In genomic region chr10:67043041-67043440, GRCh38 we compare ENCODE assay signal across 34 cellular contexts.
"Had no signal": no experiment of that assay in that cellular context is flagged by ENCODE, and none has a peak within 500 bp of the region (broad histone marks: within the 10 kb centered on the region; RNA-seq: fewer than 3 reads in every experiment).

No MANE protein-coding gene starts in this region.

- H3K27ac ChIP-seq: ascending aorta, VCaP had no signal

- H3K36me3 ChIP-seq: ascending aorta had no signal

- DNase-seq: activated B cell treated with CpG ODN at 0.5 μM for 24 hours; activated CD4-positive, alpha-beta memory T cell treated with anti-CD3 and anti-CD28 coated beads for 36 hours; activated CD4-positive, alpha-beta T cell treated with anti-CD3 and anti-CD28 coated beads for 4 hours; activated CD4-positive, alpha-beta T cell treated with anti-CD3 and anti-CD28 coated beads, Interleukin-2, amount 10 ng/mL, durations not matched to agents 24 days and 14 days; activated CD4-positive, alpha-beta T cell treated with anti-CD3 and anti-CD28 coated beads, Interleukin-2, amount 50 U/mL, for 1 hour; activated CD4-positive, alpha-beta T cell treated with anti-CD3 and anti-CD28 coated beads, Interleukin-2, amount 50 U/mL, for 4 hours; activated CD4-positive, CD25-positive, alpha-beta regulatory T cell treated with anti-CD3 and anti-CD28 coated beads, Interleukin-2, amount 50 U/mL, for 72 hours; activated CD8-positive, alpha-beta memory T cell treated with anti-CD3 and anti-CD28 coated beads for 24 hours; activated CD8-positive, alpha-beta memory T cell treated with anti-CD3 and anti-CD28 coated beads, Interleukin-2, amount 10 ng/mL, durations not matched to agents 7 days and 5 days; activated CD8-positive, alpha-beta memory T cell treated with anti-CD3 and anti-CD28 coated beads, Interleukin-2, amount 50 U/mL, for 48 hours; activated CD8-positive, alpha-beta T cell treated with anti-CD3 and anti-CD28 coated beads for 36 hours; activated effector memory CD4-positive, alpha-beta T cell treated with Interleukin-2 at 50 U/mL for 16 hours; activated gamma-delta T cell; activated naive CD4-positive, alpha-beta T cell treated with anti-CD3 and anti-CD28 coated beads, Interleukin-2, amount 10 ng/mL, durations not matched to agents 7 days and 5 days; activated naive CD4-positive, alpha-beta T cell treated with Interleukin-2 at 50 U/mL for 16 hours; activated naive CD8-positive, alpha-beta T cell treated with anti-CD3 and anti-CD28 coated beads, Interleukin-2, amount 10 ng/mL, durations not matched to agents 7 days and 5 days; activated naive CD8-positive, alpha-beta T cell treated with anti-CD3 and anti-CD28 coated beads, Interleukin-2, amount 50 U/mL, for 24 hours; activated T-cell treated with anti-CD3 and anti-CD28 coated beads, Interleukin-2, amount 50 U/mL, for 24 hours; activated T-cell treated with anti-CD3 and anti-CD28 coated beads, Interleukin-2, amount 50 U/mL, for 48 hours; amygdala; caudate nucleus; cerebellar nuclear complex; T-helper 1 cell; T-helper 2 cell; T-helper 9 cell had no signal

- H3K4me3 Mint-ChIP-seq: activated B cell treated with CpG ODN at 0.5 μM for 24 hours; activated CD4-positive, alpha-beta memory T cell treated with anti-CD3 and anti-CD28 coated beads for 36 hours; activated CD4-positive, alpha-beta T cell treated with anti-CD3 and anti-CD28 coated beads, Interleukin-2, amount 10 ng/mL, durations not matched to agents 24 days and 14 days; activated CD8-positive, alpha-beta memory T cell treated with anti-CD3 and anti-CD28 coated beads, Interleukin-2, amount 10 ng/mL, durations not matched to agents 7 days and 5 days; activated CD8-positive, alpha-beta T cell treated with anti-CD3 and anti-CD28 coated beads for 36 hours; activated naive CD4-positive, alpha-beta T cell treated with anti-CD3 and anti-CD28 coated beads, Interleukin-2, amount 10 ng/mL, durations not matched to agents 7 days and 5 days; activated naive CD4-positive, alpha-beta T cell treated with anti-CD3 and anti-CD28 coated beads, Interleukin-2, amount 50 U/mL, for 24 hours; activated naive CD8-positive, alpha-beta T cell; activated naive CD8-positive, alpha-beta T cell treated with anti-CD3 and anti-CD28 coated beads, Interleukin-2, amount 10 ng/mL, durations not matched to agents 7 days and 5 days; activated naive CD8-positive, alpha-beta T cell treated with anti-CD3 and anti-CD28 coated beads, Interleukin-2, amount 50 U/mL, for 24 hours; activated T-cell treated with anti-CD3 and anti-CD28 coated beads, Interleukin-2, amount 50 U/mL, for 24 hours; brain; central memory CD8-positive, alpha-beta T cell; T-helper 1 cell treated with Interleukin-12 subunit alpha and Interleukin-12 subunit beta and Interleukin-4 antibody, amounts not matched to agents 30 μg/mL and 1 μg/mL, for 36 hours; T-helper 2 cell treated with Interferon-gamma antibody and Interleukin-4, amounts not matched to agents 5 μg/mL and 100 μg/mL, for 36 hours had no signal

- H3K4me1 Mint-ChIP-seq: activated B cell treated with CpG ODN at 0.5 μM for 24 hours; activated CD4-positive, alpha-beta T cell treated with anti-CD3 and anti-CD28 coated beads, Interleukin-2, amount 10 ng/mL, durations not matched to agents 24 days and 14 days; activated CD8-positive, alpha-beta memory T cell treated with anti-CD3 and anti-CD28 coated beads, Interleukin-2, amount 10 ng/mL, durations not matched to agents 7 days and 5 days; activated naive CD4-positive, alpha-beta T cell treated with anti-CD3 and anti-CD28 coated beads, Interleukin-2, amount 10 ng/mL, durations not matched to agents 7 days and 5 days; activated naive CD4-positive, alpha-beta T cell treated with anti-CD3 and anti-CD28 coated beads, Interleukin-2, amount 50 U/mL, for 24 hours; activated naive CD8-positive, alpha-beta T cell treated with anti-CD3 and anti-CD28 coated beads, Interleukin-2, amount 10 ng/mL, durations not matched to agents 7 days and 5 days; activated naive CD8-positive, alpha-beta T cell treated with anti-CD3 and anti-CD28 coated beads, Interleukin-2, amount 50 U/mL, for 24 hours; central memory CD8-positive, alpha-beta T cell had no signal

- ATAC-seq: activated CD8-positive, alpha-beta memory T cell treated with anti-CD3 and anti-CD28 coated beads, Interleukin-2, amount 10 ng/mL, durations not matched to agents 7 days and 5 days; activated CD8-positive, alpha-beta T cell treated with anti-CD3 and anti-CD28 coated beads for 36 hours; activated naive CD8-positive, alpha-beta T cell treated with anti-CD3 and anti-CD28 coated beads, Interleukin-2, amount 50 U/mL, for 24 hours had no signal

- H3K27me3 Mint-ChIP-seq: activated B cell treated with CpG ODN at 0.5 μM for 24 hours; activated CD4-positive, alpha-beta memory T cell treated with anti-CD3 and anti-CD28 coated beads for 36 hours; activated CD4-positive, alpha-beta T cell treated with anti-CD3 and anti-CD28 coated beads, Interleukin-2, amount 10 ng/mL, durations not matched to agents 24 days and 14 days; activated CD8-positive, alpha-beta memory T cell treated with anti-CD3 and anti-CD28 coated beads, Interleukin-2, amount 10 ng/mL, durations not matched to agents 7 days and 5 days; activated CD8-positive, alpha-beta T cell treated with anti-CD3 and anti-CD28 coated beads for 36 hours; activated naive CD4-positive, alpha-beta T cell treated with anti-CD3 and anti-CD28 coated beads, Interleukin-2, amount 10 ng/mL, durations not matched to agents 7 days and 5 days; activated naive CD4-positive, alpha-beta T cell treated with anti-CD3 and anti-CD28 coated beads, Interleukin-2, amount 50 U/mL, for 24 hours; activated naive CD8-positive, alpha-beta T cell; activated naive CD8-positive, alpha-beta T cell treated with anti-CD3 and anti-CD28 coated beads, Interleukin-2, amount 10 ng/mL, durations not matched to agents 7 days and 5 days; activated naive CD8-positive, alpha-beta T cell treated with anti-CD3 and anti-CD28 coated beads, Interleukin-2, amount 50 U/mL, for 24 hours; activated T-cell treated with anti-CD3 and anti-CD28 coated beads, Interleukin-2, amount 50 U/mL, for 24 hours; brain; central memory CD8-positive, alpha-beta T cell had no signal

- H3K4me1 ChIP-seq: ascending aorta had no signal

- H3K9me3 ChIP-seq: ascending aorta had no signal

- H3K27me3 ChIP-seq: ascending aorta had no signal

- H3K27ac Mint-ChIP-seq: activated B cell treated with CpG ODN at 0.5 μM for 24 hours; activated CD4-positive, alpha-beta memory T cell treated with anti-CD3 and anti-CD28 coated beads for 36 hours; activated CD4-positive, alpha-beta T cell treated with anti-CD3 and anti-CD28 coated beads, Interleukin-2, amount 10 ng/mL, durations not matched to agents 24 days and 14 days; activated CD8-positive, alpha-beta memory T cell treated with anti-CD3 and anti-CD28 coated beads, Interleukin-2, amount 10 ng/mL, durations not matched to agents 7 days and 5 days; activated CD8-positive, alpha-beta T cell treated with anti-CD3 and anti-CD28 coated beads for 36 hours; activated naive CD4-positive, alpha-beta T cell treated with anti-CD3 and anti-CD28 coated beads, Interleukin-2, amount 10 ng/mL, durations not matched to agents 7 days and 5 days; activated naive CD4-positive, alpha-beta T cell treated with anti-CD3 and anti-CD28 coated beads, Interleukin-2, amount 50 U/mL, for 24 hours; activated naive CD8-positive, alpha-beta T cell; activated naive CD8-positive, alpha-beta T cell treated with anti-CD3 and anti-CD28 coated beads, Interleukin-2, amount 10 ng/mL, durations not matched to agents 7 days and 5 days; activated naive CD8-positive, alpha-beta T cell treated with anti-CD3 and anti-CD28 coated beads, Interleukin-2, amount 50 U/mL, for 24 hours; activated T-cell treated with anti-CD3 and anti-CD28 coated beads, Interleukin-2, amount 50 U/mL, for 24 hours; activated T-helper 2 cell treated with anti-CD3 and anti-CD28 coated beads, Interferon-gamma antibody, Interleukin-2, Interleukin-4, amounts not matched to agents 10 μg/mL and 5 μg/mL and 100 μg/mL, durations not matched to agents 14 hours and 24 hours and 36 hours; brain; T-helper 1 cell treated with Interleukin-12 subunit alpha and Interleukin-12 subunit beta and Interleukin-4 antibody, amounts not matched to agents 30 μg/mL and 1 μg/mL, for 36 hours; T-helper 2 cell treated with Interferon-gamma antibody and Interleukin-4, amounts not matched to agents 5 μg/mL and 100 μg/mL, for 36 hours had no signal

- H3K36me3 Mint-ChIP-seq: activated CD4-positive, alpha-beta memory T cell treated with anti-CD3 and anti-CD28 coated beads for 36 hours; activated CD8-positive, alpha-beta memory T cell treated with anti-CD3 and anti-CD28 coated beads, Interleukin-2, amount 10 ng/mL, durations not matched to agents 7 days and 5 days; activated naive CD4-positive, alpha-beta T cell treated with anti-CD3 and anti-CD28 coated beads, Interleukin-2, amount 10 ng/mL, durations not matched to agents 7 days and 5 days; activated naive CD4-positive, alpha-beta T cell treated with anti-CD3 and anti-CD28 coated beads, Interleukin-2, amount 50 U/mL, for 24 hours; activated naive CD8-positive, alpha-beta T cell; activated naive CD8-positive, alpha-beta T cell treated with anti-CD3 and anti-CD28 coated beads, Interleukin-2, amount 10 ng/mL, durations not matched to agents 7 days and 5 days; brain had no signal

- H3K4me3 ChIP-seq: ascending aorta had no signal

- H3K9me3 Mint-ChIP-seq: activated CD4-positive, alpha-beta memory T cell treated with anti-CD3 and anti-CD28 coated beads for 36 hours; activated CD4-positive, alpha-beta T cell treated with anti-CD3 and anti-CD28 coated beads, Interleukin-2, amount 10 ng/mL, durations not matched to agents 24 days and 14 days; activated naive CD4-positive, alpha-beta T cell treated with anti-CD3 and anti-CD28 coated beads, Interleukin-2, amount 10 ng/mL, durations not matched to agents 7 days and 5 days; activated naive CD4-positive, alpha-beta T cell treated with anti-CD3 and anti-CD28 coated beads, Interleukin-2, amount 50 U/mL, for 24 hours; activated naive CD8-positive, alpha-beta T cell treated with anti-CD3 and anti-CD28 coated beads, Interleukin-2, amount 10 ng/mL, durations not matched to agents 7 days and 5 days; activated naive CD8-positive, alpha-beta T cell treated with anti-CD3 and anti-CD28 coated beads, Interleukin-2, amount 50 U/mL, for 24 hours; activated T-cell treated with anti-CD3 and anti-CD28 coated beads, Interleukin-2, amount 50 U/mL, for 24 hours; activated T-helper 2 cell treated with anti-CD3 and anti-CD28 coated beads, Interferon-gamma antibody, Interleukin-2, Interleukin-4, amounts not matched to agents 10 μg/mL and 5 μg/mL and 100 μg/mL, durations not matched to agents 14 hours and 24 hours and 36 hours; brain; T-helper 1 cell treated with Interleukin-12 subunit alpha and Interleukin-12 subunit beta and Interleukin-4 antibody, amounts not matched to agents 30 μg/mL and 1 μg/mL, for 36 hours; T-helper 2 cell treated with Interferon-gamma antibody and Interleukin-4, amounts not matched to agents 5 μg/mL and 100 μg/mL, for 36 hours had no signal
